In genomic region chr20:31667315-31668285, GRCh38 we compare ENCODE assay signal across 10 cellular contexts. TPM values are rescaled to one million over a fixed set of nuclear protein-coding genes. Genes with fewer than 3 reads are reported as not detected.
DNase-seq lines count a peak whose midpoint lies in the region; ATAC-seq and TF ChIP-seq lines count a peak whose summit lies in the region.
"Had no signal": no experiment of that assay in that cellular context is flagged by ENCODE, and none has a peak within 500 bp of the region (broad histone marks: within the 10 kb centered on the region; RNA-seq: fewer than 3 reads in every experiment).

No MANE protein-coding gene starts in this region.

- WGBS in sigmoid colon, 2 donors = 68 to 71% methylated on average over 15 of the region's 15 CpGs

- H3K9me3 ChIP-seq in sigmoid colon = no peaks in the 10 kb centered on the region

- TF ChIP-seq CTCF in dorsolateral prefrontal cortex (IDR thresholded peaks at IDR 0.05 in 54 of 56, conservative IDR thresholded peaks at IDR 0.05 in 2 of 56; ENCODE audit: low read depth in 1 of 56, partially characterized antibody in 56 of 56) (no peak), sigmoid colon (IDR thresholded peaks at IDR 0.05) (no peak), GM10266 (IDR thresholded peaks at IDR 0.05; ENCODE audit: control insufficient read depth, insufficient read depth, low read depth, missing control alignments) (no peak)

- ATAC-seq in GM18858 (IDR thresholded peaks at IDR 0.05; ENCODE audit: unreplicated experiment) (no peak), left lobe of liver (no peak)

- intact Hi-C loops in dorsolateral prefrontal cortex (cut with DNase I) = no loop called here
- intact Hi-C loops in sigmoid colon (cut with DNase I) = no loop called here

- H3K4me1 ChIP-seq in sigmoid colon = peaks cover 0 to 74% (median 65%) of the 10 kb centered on the region in 4 donors

- TF ChIP-seq EP300 in sigmoid colon (IDR thresholded peaks at IDR 0.05) = no peak

- H3K36me3 ChIP-seq in sigmoid colon = peaks cover 0 to 16% (median 9%) of the 10 kb centered on the region in 4 donors

- H3K27me3 ChIP-seq in dorsolateral prefrontal cortex (no peaks in the 10 kb centered on the region), sigmoid colon (no peaks in the 10 kb centered on the region)

- H3K27ac ChIP-seq in dorsolateral prefrontal cortex = peak overlapping the region; percentile 85 to 100 (median 99)
- peak overlapping the region; percentile 53 to 68 (median 59) for H3K27ac ChIP-seq in sigmoid colon
- H3K27ac ChIP-seq: KMS-11 had no signal

- DNase-seq in GDM1 (lab: John Stamatoyannopoulos, UW) = peak; percentile 66
- DNase-seq in OCI-M1 (lab: John Stamatoyannopoulos, UW) = peak; percentile 58
- no peak for DNase-seq in dorsolateral prefrontal cortex
- no peak for DNase-seq in sigmoid colon
- no peak for DNase-seq in GM10266 (ENCODE audit: extremely low spot score)
- DNase-seq in left lobe of liver (ENCODE audit: low spot score) = no peak
- DNase-seq in activated T-cell treated with anti-CD3 and anti-CD28 coated beads for 4 hours = no peak
- DNase-seq: cerebellar nuclear complex had no signal

- H3K4me3 ChIP-seq in dorsolateral prefrontal cortex (peak overlapping the region in 1 of 59 donors; percentile 3), sigmoid colon (no peak overlapping the region)

- no peak for TF ChIP-seq POLR2A in sigmoid colon (IDR thresholded peaks at IDR 0.05)

RNA-seq across cellular contexts. Expression of gene COX4I2, which starts 29.9 kb away (rescaled TPM):
- total RNA-seq in dorsolateral prefrontal cortex (1 to 10 TPM in 73 of 120 experiments, under 1 TPM in 16, not detected in 31; 0.66 to 5.5 (median 1.8) TPM), sigmoid colon (1 to 10 TPM in 1 of 4 donors, not detected in 3; 1.1 TPM), left lobe of liver (not detected)
- 1 to 10 TPM in 2 of 3 donors, not detected in 1; 1.4 to 3.0 TPM for polyA plus RNA-seq in sigmoid colon

RNA-seq across cellular contexts. Expression of gene BCL2L1, which starts 55.1 kb away (rescaled TPM):
- total RNA-seq in dorsolateral prefrontal cortex = 100 to 1,000 TPM in 77 of 120 experiments, 10 to 100 TPM in 43; 79.5 to 144 (median 103) TPM
- 10 to 100 TPM; 53.2 to 71.3 (median 55.7) TPM for total RNA-seq in sigmoid colon
- 10 to 100 TPM; 76.1 to 94.8 (median 78.7) TPM for polyA plus RNA-seq in sigmoid colon
- total RNA-seq in left lobe of liver = 35.0 TPM

Comparison
In these comparisons a context has a peak if more than half of its experiments do, and no peak if none do; other contexts are left out.
1. DNase-seq: peak in GDM1 (single experiment) and OCI-M1 (single experiment); none in dorsolateral prefrontal cortex (0 of 10), sigmoid colon (single experiment), GM10266 (single experiment), left lobe of liver (single experiment) and activated T-cell treated with anti-CD3 and anti-CD28 coated beads for 4 hours (single experiment).